Comparison of ENCODE assay signal across 1 cellular context in the genomic region with DNA sequence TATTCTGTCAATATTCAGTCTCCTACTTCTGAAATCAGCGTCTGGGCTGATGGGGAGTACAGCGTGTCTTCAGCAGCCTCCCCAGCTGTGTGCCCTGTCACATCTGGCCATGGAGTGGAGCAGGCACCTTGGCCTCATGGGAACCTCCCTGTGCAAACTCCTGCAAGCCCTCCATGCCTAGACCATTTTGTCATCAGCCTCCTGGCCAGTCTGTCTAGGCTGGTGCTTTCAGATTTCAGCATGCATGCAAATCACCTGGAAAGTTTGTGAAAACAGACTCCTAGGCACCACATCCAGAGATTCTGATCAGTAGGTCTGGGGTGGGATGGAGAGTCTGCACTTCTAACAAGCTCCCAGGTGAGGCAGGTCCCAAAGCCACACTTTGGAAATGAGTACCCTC.
TF ChIP-seq lines count a peak whose summit lies in the region.

No MANE protein-coding gene starts in this region.

TF ChIP-seq in IMR-90, 13 proteins besides CTCF, POLR2A, EP300 and RAD21:
- TF ChIP-seq FOS (IDR thresholded peaks at IDR 0.05; ENCODE audit: low read depth, low read length), result no peak
